Comparison of ENCODE assay signal across 25 cellular contexts in the genomic region with DNA sequence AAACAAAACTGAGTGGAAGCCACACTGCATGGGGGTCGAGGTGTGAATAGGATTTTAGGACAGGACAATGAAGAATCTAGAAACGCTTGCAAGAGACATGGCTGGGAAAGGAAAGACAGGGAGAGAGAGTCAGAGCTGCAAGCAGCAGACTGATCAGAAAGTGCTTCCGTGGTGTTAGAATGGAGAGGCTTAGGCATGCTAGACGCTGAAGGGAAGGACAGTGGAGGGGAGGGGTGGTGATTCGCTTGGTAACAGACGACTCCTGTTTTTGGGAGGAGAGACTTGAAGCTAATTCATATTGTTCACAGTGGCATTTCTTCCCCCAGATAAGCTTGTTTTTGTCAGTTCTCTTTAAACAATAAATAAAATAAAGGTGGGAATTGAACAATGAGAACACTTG.
"Had no signal": no experiment of that assay in that cellular context is flagged by ENCODE, and none has a peak within 500 bp of the region (broad histone marks: within the 10 kb centered on the region; RNA-seq: fewer than 3 reads in every experiment).

No MANE protein-coding gene starts in this region.

- H3K27me3 ChIP-seq: foreskin keratinocyte, pancreas, right lobe of liver, thyroid gland, vagina had no signal

- H3K4me1 ChIP-seq: esophagus muscularis mucosa, foreskin keratinocyte, gastroesophageal sphincter, left lung, pancreas, right lobe of liver, thyroid gland, vagina had no signal

- ATAC-seq: foreskin keratinocyte; gastroesophageal sphincter; left cardiac atrium; left lung; naive thymus-derived CD4-positive, alpha-beta T cell; pancreas; right lobe of liver; stimulated activated naive CD8-positive, alpha-beta T cell treated with anti-CD3 and anti-CD28 coated beads, Interleukin-15, amount 100 ng/mL, for 72 hours had no signal

- H3K9me3 ChIP-seq: neutrophil, pancreas, right lobe of liver, thyroid gland, vagina had no signal

- H2AFZ ChIP-seq: hepatocyte had no signal

- H3K36me3 ChIP-seq: esophagus muscularis mucosa, gastroesophageal sphincter, heart left ventricle, left lung, neutrophil, pancreas, right lobe of liver, thyroid gland, vagina had no signal

- H3K4me2 ChIP-seq: hepatocyte had no signal

- DNase-seq: effector CD8-positive, alpha-beta T cell; endodermal cell; foreskin keratinocyte; heart left ventricle; left cardiac atrium; left lung; mesenchymal stem cell; midbrain; naive thymus-derived CD4-positive, alpha-beta T cell; pancreas; right lobe of liver; small intestine; stimulated activated CD4-positive, alpha-beta T cell treated with anti-CD3 and anti-CD28 coated beads, Interleukin-12 subunit alpha, Interleukin-12 subunit beta, amount 100 ng/mL, for 4 hours; stimulated activated CD4-positive, alpha-beta T cell treated with anti-CD3 and anti-CD28 coated beads, Interleukin-1b, Interleukin-23, amount 100 ng/mL, for 48 hours; stimulated activated CD4-positive, alpha-beta T cell treated with anti-CD3 and anti-CD28 coated beads, Interleukin-4, amount 100 ng/mL, for 1 hour; stimulated activated CD8-positive, alpha-beta memory T cell treated with anti-CD3 and anti-CD28 coated beads, Interleukin-4, amount 100 ng/mL, for 48 hours; stimulated activated naive CD4-positive, alpha-beta T cell; stimulated activated naive CD8-positive, alpha-beta T cell treated with anti-CD3 and anti-CD28 coated beads, Interleukin-15, amount 100 ng/mL, for 72 hours; thyroid gland; trophoblast cell had no signal

- H3K27ac ChIP-seq: esophagus muscularis mucosa, foreskin keratinocyte, gastroesophageal sphincter, heart left ventricle, hepatocyte, left lung, neutrophil, pancreas, right lobe of liver, thyroid gland, vagina had no signal

- H3K4me3 ChIP-seq: esophagus muscularis mucosa, gastroesophageal sphincter, heart left ventricle, hepatocyte, left lung, pancreas, right lobe of liver, thyroid gland, vagina had no signal
